Comparison of ENCODE assay signal across 9 cellular contexts in genomic region chrX:49230500-49231232, GRCh38. TPM values are rescaled to one million over a fixed set of nuclear protein-coding genes. Genes with fewer than 3 reads are reported as not detected.
A peak's percentile ranks its signal among the peaks of the same experiment; 100 is the strongest.
DNase-seq lines count a peak whose midpoint lies in the region; ATAC-seq and TF ChIP-seq lines count a peak whose summit lies in the region.
"Had no signal": no experiment of that assay in that cellular context is flagged by ENCODE, and none has a peak within 500 bp of the region (broad histone marks: within the 10 kb centered on the region; RNA-seq: fewer than 3 reads in every experiment).

No MANE protein-coding gene starts in this region.

- H3K4me1 ChIP-seq in KMS-11 (ENCODE audit: low read depth, poor library complexity, severe bottlenecking) (peaks cover 3% of the 10 kb centered on the region), BE2C (no peaks in the 10 kb centered on the region)
- peaks cover 0 to 4% of the 10 kb centered on the region in 2 donors for H3K4me1 ChIP-seq in naive thymus-derived CD4-positive, alpha-beta T cell (ENCODE audit: control insufficient read depth in 2 of 2, insufficient read depth in 2 of 2, low read length in 2 of 2)

- POLR2A ChIA-PET in naive thymus-derived CD4-positive, alpha-beta T cell (lab: Charles Lee), result interaction anchor here (0.6 to 1.5 kb wide), 3 partner anchors 37 to 75 kb away, joined by 3 to 4 read pairs (median 3); no protein-coding TSS in a partner anchor

- H3K27ac ChIP-seq in KMS-11, result peak overlapping the region; percentile 67
- peak overlapping the region; percentile 71 for H3K27ac ChIP-seq in naive thymus-derived CD4-positive, alpha-beta T cell (ENCODE audit: low read depth, low read length)
- H3K27ac ChIP-seq: epithelial cell of prostate had no signal

- no peak overlapping the region for H3K4me3 ChIP-seq in KMS-11 (IDR thresholded peaks at IDR 0.05; ENCODE audit: insufficient read depth, low read depth, low read length)
- peak overlapping the region; percentile 28 for H3K4me3 ChIP-seq in naive thymus-derived CD4-positive, alpha-beta T cell (ENCODE audit: low read length)
- H3K4me3 ChIP-seq in BE2C (ENCODE audit: low read depth, low read length), result no peak overlapping the region

- no peaks in the 10 kb centered on the region for H4K20me1 ChIP-seq in KMS-11 (ENCODE audit: insufficient read depth)

- peak overlapping the region; percentile 76 for H2AFZ ChIP-seq in KMS-11 (ENCODE audit: low read depth)

- DNase-seq in AG20443 (ENCODE audit: low spot score) (peak; percentile 31), BE2C (no peak)
- DNase-seq in activated CD4-positive, alpha-beta T cell treated with anti-CD3 and anti-CD28 coated beads, Interleukin-2, amount 50 U/mL, for 4 hours, result peak; percentile 28 to 40
- peak; percentile 25 to 33 (median 28) for DNase-seq in effector memory CD8-positive, alpha-beta T cell
- peak; percentile 19 to 63 (median 44) for DNase-seq in naive thymus-derived CD4-positive, alpha-beta T cell
- peak; percentile 6 to 49 (median 38) for DNase-seq in stimulated activated naive CD4-positive, alpha-beta T cell (lab: John Stamatoyannopoulos, UW)

- H3K36me3 Mint-ChIP-seq in effector memory CD8-positive, alpha-beta T cell (ENCODE audit: insufficient read depth), result peaks cover 13% of the 10 kb centered on the region
- no peaks in the 10 kb centered on the region for H3K36me3 Mint-ChIP-seq in naive thymus-derived CD4-positive, alpha-beta T cell

- peak overlapping the region; percentile 76 to 77 for H3K4me3 Mint-ChIP-seq in effector memory CD8-positive, alpha-beta T cell
- peak overlapping the region; percentile 76 to 87 (median 80) for H3K4me3 Mint-ChIP-seq in naive thymus-derived CD4-positive, alpha-beta T cell

- TF ChIP-seq CTCF in KMS-11 (conservative IDR thresholded peaks at IDR 0.05; ENCODE audit: low read depth, low read length) (0 out of 2 replicates have a peak, but pooled peaks have one; percentile 34), BE2C (IDR thresholded peaks at IDR 0.05; ENCODE audit: low read depth, low read length) (no peak)

- peak overlapping the region; percentile 73 for H3K4me2 ChIP-seq in KMS-11

- no peaks in the 10 kb centered on the region for H3K9me3 Mint-ChIP-seq in effector memory CD8-positive, alpha-beta T cell
- peaks cover 0 to 4% (median 0%) of the 10 kb centered on the region in 11 donors for H3K9me3 Mint-ChIP-seq in naive thymus-derived CD4-positive, alpha-beta T cell

- H3K9ac ChIP-seq in KMS-11, result peak overlapping the region; percentile 58; the same call in 1 of the 2 replicates

- intact Hi-C loops in naive thymus-derived CD4-positive, alpha-beta T cell (cut with micrococcal nuclease), result loop anchor here (1.0 to 2.0 kb wide), 4 partner anchors 30 to 524 kb away; partner anchors contain the start of genes PPP1R3F (in 2 of the 2) and SYP (in 2 of the 2)

- H3K27me3 Mint-ChIP-seq in effector memory CD8-positive, alpha-beta T cell, result peaks cover 4 to 6% of the 10 kb centered on the region in 2 donors
- H3K27me3 Mint-ChIP-seq in naive thymus-derived CD4-positive, alpha-beta T cell, result no peaks in the 10 kb centered on the region

- H3K36me3 ChIP-seq in KMS-11 (ENCODE audit: insufficient read depth), result no peaks in the 10 kb centered on the region
- no peaks in the 10 kb centered on the region for H3K36me3 ChIP-seq in naive thymus-derived CD4-positive, alpha-beta T cell (ENCODE audit: control insufficient read depth in 2 of 3, insufficient read depth in 3 of 3, low read length in 3 of 3)
- H3K36me3 ChIP-seq in BE2C, result no peaks in the 10 kb centered on the region

- no peaks in the 10 kb centered on the region for H3K79me2 ChIP-seq in KMS-11 (ENCODE audit: insufficient read depth, low read depth)

- peak overlapping the region; percentile 86 to 90 for H3K27ac Mint-ChIP-seq in effector memory CD8-positive, alpha-beta T cell
- H3K27ac Mint-ChIP-seq in naive thymus-derived CD4-positive, alpha-beta T cell, result peak overlapping the region; percentile 67 to 94 (median 88)

- ATAC-seq in GM19351 (IDR thresholded peaks at IDR 0.05; ENCODE audit: unreplicated experiment), result peak; percentile 68
- peak; percentile 77 for ATAC-seq in effector memory CD8-positive, alpha-beta T cell (replicated peaks)
- ATAC-seq in naive thymus-derived CD4-positive, alpha-beta T cell, result peak; percentile 78

- peaks cover 9 to 13% of the 10 kb centered on the region in 2 donors for H3K4me1 Mint-ChIP-seq in effector memory CD8-positive, alpha-beta T cell (ENCODE audit: low read depth in 2 of 2)
- peaks cover 6 to 26% (median 21%) of the 10 kb centered on the region in 7 donors for H3K4me1 Mint-ChIP-seq in naive thymus-derived CD4-positive, alpha-beta T cell

- no peaks in the 10 kb centered on the region for H3K9me3 ChIP-seq in naive thymus-derived CD4-positive, alpha-beta T cell (ENCODE audit: control insufficient read depth in 2 of 3, low read length in 3 of 3)
- H3K9me3 ChIP-seq in BE2C, result no peaks in the 10 kb centered on the region

- H3K27me3 ChIP-seq in KMS-11 (ENCODE audit: insufficient read depth, low read depth) (no peaks in the 10 kb centered on the region), BE2C (no peaks in the 10 kb centered on the region)
- H3K27me3 ChIP-seq in naive thymus-derived CD4-positive, alpha-beta T cell (ENCODE audit: control insufficient read depth in 2 of 2, insufficient read depth in 2 of 2, low read length in 2 of 2), result no peaks in the 10 kb centered on the region

- CTCF ChIA-PET in naive thymus-derived CD4-positive, alpha-beta T cell (lab: Charles Lee), result no interaction called here

RNA-seq across cellular contexts. Expression of gene CACNA1F, which starts 2.5 kb away (rescaled TPM):
- total RNA-seq in naive thymus-derived CD4-positive, alpha-beta T cell, result 1 to 10 TPM in 4 of 5 experiments, under 1 TPM in 1; 0.58 to 2.2 (median 1.3) TPM
- polyA plus RNA-seq in naive thymus-derived CD4-positive, alpha-beta T cell, result under 1 TPM in 1 of 2 donors, not detected in 1; 0.12 TPM
- polyA plus RNA-seq in BE2C (2012; ENCODE audit: insufficient read depth, insufficient read length, low read depth), result 0.25 TPM

RNA-seq across cellular contexts. Expression of gene CCDC22, which starts 4.6 kb away (rescaled TPM):
- total RNA-seq in naive thymus-derived CD4-positive, alpha-beta T cell, result 10 to 100 TPM; 19.0 to 34.0 (median 27.6) TPM
- 10 to 100 TPM; 25.3 to 34.9 TPM for polyA plus RNA-seq in naive thymus-derived CD4-positive, alpha-beta T cell
- 15.2 TPM for polyA plus RNA-seq in BE2C (2012; ENCODE audit: insufficient read depth, insufficient read length, low read depth)

RNA-seq across cellular contexts. Expression of gene SYP, which starts 30.7 kb away (rescaled TPM):
- 1 to 10 TPM in 3 of 5 experiments, under 1 TPM in 2; 0.35 to 2.2 (median 1.1) TPM for total RNA-seq in naive thymus-derived CD4-positive, alpha-beta T cell
- polyA plus RNA-seq in naive thymus-derived CD4-positive, alpha-beta T cell, result under 1 TPM; 0.26 to 0.53 TPM
- polyA plus RNA-seq in BE2C (2012; ENCODE audit: insufficient read depth, insufficient read length, low read depth), result 161 TPM

RNA-seq across cellular contexts. Expression of gene FOXP3, which starts 33.8 kb away (rescaled TPM):
- total RNA-seq in naive thymus-derived CD4-positive, alpha-beta T cell, result 10 to 100 TPM in 1 of 5 experiments, 1 to 10 TPM in 2, under 1 TPM in 2; 0.50 to 25.3 (median 1.7) TPM
- under 1 TPM; 0.35 to 0.41 TPM for polyA plus RNA-seq in naive thymus-derived CD4-positive, alpha-beta T cell
- 1.1 TPM for polyA plus RNA-seq in BE2C (2012; ENCODE audit: insufficient read depth, insufficient read length, low read depth)

RNA-seq across cellular contexts. Expression of gene PPP1R3F, which starts 38.9 kb away (rescaled TPM):
- 10 to 100 TPM in 3 of 5 experiments, 1 to 10 TPM in 2; 8.9 to 16.3 (median 12.3) TPM for total RNA-seq in naive thymus-derived CD4-positive, alpha-beta T cell
- 1 to 10 TPM; 9.1 to 9.5 TPM for polyA plus RNA-seq in naive thymus-derived CD4-positive, alpha-beta T cell
- polyA plus RNA-seq in BE2C (2012; ENCODE audit: insufficient read depth, insufficient read length, low read depth), result 3.6 TPM
